12 cellular contexts compared by ENCODE assay signal in genomic region chr14:68692916-68693771, GRCh38.
DNase-seq lines count a peak whose midpoint lies in the region; ATAC-seq and TF ChIP-seq lines count a peak whose summit lies in the region.
"Had no signal": no experiment of that assay in that cellular context is flagged by ENCODE, and none has a peak within 500 bp of the region (broad histone marks: within the 10 kb centered on the region; RNA-seq: fewer than 3 reads in every experiment).

No MANE protein-coding gene starts in this region.

- peak overlapping the region in 2 of 4 donors; percentile 18 to 62 for H3K27ac ChIP-seq in gastrocnemius medialis

- H3K9me3 Mint-ChIP-seq in Caco-2 (ENCODE audit: unreplicated experiment) = no peaks in the 10 kb centered on the region
- H3K9me3 Mint-ChIP-seq: H9 had no signal

- H3K27me3 ChIP-seq in gastrocnemius medialis (no peaks in the 10 kb centered on the region), Caco-2 (replicated peaks; ENCODE audit: control insufficient read depth, insufficient read depth, low read length) (no peaks in the 10 kb centered on the region)

- BruUV-seq in Caco-2 (replicated peaks; lab: Mats Ljungman, UMichigan) = no TSS peak

- POLR2A ChIA-PET in Caco-2 (lab: Charles Lee) = no interaction called here

- H3K4me1 ChIP-seq in gastrocnemius medialis (peaks cover 0 to 6% of the 10 kb centered on the region in 2 donors), Caco-2 (peaks cover 4% of the 10 kb centered on the region; the same call in 1 of the 2 replicates)

- no peak for TF ChIP-seq CTCF in gastrocnemius medialis (IDR thresholded peaks at IDR 0.05 in 4 of 5, conservative IDR thresholded peaks at IDR 0.05 in 1 of 5)
- TF ChIP-seq CTCF in Caco-2 (IDR thresholded peaks at IDR 0.05; ENCODE audit: insufficient read depth in 1 of 2, low read depth in 1 of 2, low read length in 1 of 2, severe bottlenecking in 1 of 2, unreplicated experiment in 1 of 2) = no peak

- TF ChIP-seq POLR2A in gastrocnemius medialis (IDR thresholded peaks at IDR 0.05) = no peak

- intact Hi-C loops in Right ventricle myocardium superior (cut with DNase I) (no loop called here), gastrocnemius medialis (cut with DNase I; ENCODE audit: low total_unique reads) (no loop called here), Caco-2 (cut with micrococcal nuclease; ENCODE audit: unreplicated experiment) (no loop called here)

- no peaks in the 10 kb centered on the region for H3K36me3 Mint-ChIP-seq in Caco-2 (ENCODE audit: insufficient read depth, unreplicated experiment)

- CTCF ChIA-PET in Caco-2 (lab: Charles Lee) = no interaction called here

- H3K4me3 Mint-ChIP-seq in Caco-2 (ENCODE audit: unreplicated experiment) = no peak overlapping the region
- H3K4me3 Mint-ChIP-seq: H9 had no signal

- H3K9me3 ChIP-seq in gastrocnemius medialis (no peaks in the 10 kb centered on the region), Caco-2 (no peaks in the 10 kb centered on the region)

- peak; percentile 61 for ATAC-seq in Right ventricle myocardium superior (ENCODE audit: poor library complexity)
- peak; percentile 32 to 55 for ATAC-seq in gastrocnemius medialis
- no peak for ATAC-seq in HG03521 (IDR thresholded peaks at IDR 0.05; ENCODE audit: unreplicated experiment)

- H3K27ac Mint-ChIP-seq in Caco-2 (ENCODE audit: unreplicated experiment) = no peak overlapping the region
- H3K27ac Mint-ChIP-seq: H9 had no signal

- no peaks in the 10 kb centered on the region for H3K36me3 ChIP-seq in gastrocnemius medialis
- no peaks in the 10 kb centered on the region for H3K36me3 ChIP-seq in Caco-2 (ENCODE audit: control insufficient read depth, insufficient read depth, low read length)

- H3K27me3 Mint-ChIP-seq in Caco-2 (ENCODE audit: insufficient read depth, unreplicated experiment) = no peaks in the 10 kb centered on the region

- DNase-seq in EL (peak; percentile 66), amniotic stem cell (lab: John Stamatoyannopoulos, UW) (peak; percentile 26), Right ventricle myocardium superior (no peak), gastrocnemius medialis (no peak), NCI-H526 (lab: John Stamatoyannopoulos, UW) (no peak), globus pallidus (ENCODE audit: low spot score) (no peak), Caco-2 (no peak)
- DNase-seq: H9, MM.1S, T-helper 9 cell had no signal

- no peak overlapping the region for H3K4me3 ChIP-seq in gastrocnemius medialis
- no peak overlapping the region for H3K4me3 ChIP-seq in Caco-2 (ENCODE audit: low read depth, low read length)
- H3K4me3 ChIP-seq: coronary artery had no signal

- no peaks in the 10 kb centered on the region for H3K4me1 Mint-ChIP-seq in Caco-2 (ENCODE audit: low read depth, unreplicated experiment)

- in situ Hi-C loops in gastrocnemius medialis (cut with MboI; ENCODE audit: low sequenced_read_pairs in 4 of 4) = no loop called here

Comparison
In these comparisons a context has a peak if more than half of its experiments do, and no peak if none do; other contexts are left out.
1. DNase-seq: peak in EL (single experiment) and amniotic stem cell (single experiment); none in Right ventricle myocardium superior (single experiment), gastrocnemius medialis (0 of 2), NCI-H526 (0 of 2), globus pallidus (single experiment) and Caco-2 (0 of 2).